In the genomic region with DNA sequence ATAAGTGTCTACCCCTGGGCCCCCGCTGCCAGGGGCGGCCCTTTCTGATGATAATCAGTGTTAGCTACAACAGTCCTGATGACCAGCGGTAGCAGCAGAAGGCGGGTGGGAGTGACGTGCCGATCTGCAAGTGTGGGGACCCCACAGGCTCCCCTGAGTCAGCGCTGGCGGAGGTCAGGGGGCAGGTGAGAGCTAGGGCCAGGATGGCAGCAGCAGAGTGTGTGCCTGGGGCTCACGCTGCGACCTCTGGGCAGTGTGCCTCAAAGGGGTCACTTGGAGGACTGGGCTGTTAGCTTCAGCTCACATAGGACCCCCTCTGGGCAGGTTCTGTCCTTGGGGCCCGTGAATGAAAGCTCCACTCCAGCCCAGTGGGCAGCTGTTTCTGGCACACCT, we compare ENCODE assay signal across 28 cellular contexts.
"Had no signal": no experiment of that assay in that cellular context is flagged by ENCODE, and none has a peak within 500 bp of the region (broad histone marks: within the 10 kb centered on the region; RNA-seq: fewer than 3 reads in every experiment).

No MANE protein-coding gene starts in this region.

- DNase-seq: dorsolateral prefrontal cortex; effector CD4-positive, alpha-beta T cell; foreskin fibroblast; hippocampal formation; mesenchymal stem cell; naive thymus-derived CD8-positive, alpha-beta T cell; nephron progenitor cell; right lobe of liver; small intestine; stimulated activated CD4-positive, alpha-beta T cell treated with anti-CD3 and anti-CD28 coated beads, Interleukin-12 subunit alpha, Interleukin-12 subunit beta, amount 100 ng/mL, for 4 hours; stimulated activated CD4-positive, alpha-beta T cell treated with anti-CD3 and anti-CD28 coated beads, Interleukin-1b, Interleukin-23, amount 100 ng/mL, for 48 hours; stimulated activated CD4-positive, alpha-beta T cell treated with anti-CD3 and anti-CD28 coated beads, Interleukin-4, amount 100 ng/mL, for 1 hour; stimulated activated CD8-positive, alpha-beta memory T cell treated with anti-CD3 and anti-CD28 coated beads, Interleukin-4, amount 100 ng/mL, for 48 hours; stimulated activated naive CD4-positive, alpha-beta T cell treated with Interleukin-2 at 50 U/mL for 16 hours; stomach; thyroid gland; trophoblast cell had no signal

- ATAC-seq: esophagus mucosa; gastroesophageal sphincter; heart left ventricle; left lobe of liver; naive thymus-derived CD8-positive, alpha-beta T cell; right lobe of liver had no signal

- H3K9ac ChIP-seq: parathyroid adenoma had no signal

- H3K27me3 ChIP-seq: gastroesophageal sphincter, heart left ventricle, right lobe of liver, thyroid gland, vagina had no signal

- H3K9me3 ChIP-seq: gastroesophageal sphincter, heart left ventricle, right lobe of liver, stomach, thyroid gland, vagina had no signal

- H3K4me3 ChIP-seq: dorsolateral prefrontal cortex, gastroesophageal sphincter, heart left ventricle, right lobe of liver, stomach, thyroid gland, vagina had no signal

- H3K27me3 Mint-ChIP-seq: progenitor cell of endocrine pancreas had no signal

- H3K4me1 Mint-ChIP-seq: mesothelial cell of epicardium; naive thymus-derived CD8-positive, alpha-beta T cell had no signal

- H3K36me3 ChIP-seq: right lobe of liver, stomach, thyroid gland, vagina had no signal

- H3K4me1 ChIP-seq: parathyroid adenoma, right lobe of liver, vagina had no signal

- FAIRE-seq: colon, keratinocyte, small intestine had no signal

- H3K9me3 Mint-ChIP-seq: mesothelial cell of epicardium; naive thymus-derived CD8-positive, alpha-beta T cell; nephron progenitor cell had no signal

- H3K4me3 Mint-ChIP-seq: mesothelial cell of epicardium; naive thymus-derived CD8-positive, alpha-beta T cell; nephron progenitor cell had no signal

- H3K79me2 ChIP-seq: parathyroid adenoma had no signal

- H3K27ac Mint-ChIP-seq: mesothelial cell of epicardium; naive thymus-derived CD8-positive, alpha-beta T cell; nephron progenitor cell; progenitor cell of endocrine pancreas had no signal

- H3K36me3 Mint-ChIP-seq: mesothelial cell of epicardium; naive thymus-derived CD8-positive, alpha-beta T cell had no signal

- H2AFZ ChIP-seq: parathyroid adenoma had no signal

- H3K27ac ChIP-seq: dorsolateral prefrontal cortex, epithelial cell of prostate, gastroesophageal sphincter, heart left ventricle, parathyroid adenoma, right lobe of liver, stomach, thyroid gland, vagina had no signal
